Comparison of ENCODE assay signal across 8 cellular contexts in genomic region chr14:68792830-68793733, GRCh38. TPM values are rescaled to one million over a fixed set of nuclear protein-coding genes. Genes with fewer than 3 reads are reported as not detected.
DNase-seq lines count a peak whose midpoint lies in the region; ATAC-seq and TF ChIP-seq lines count a peak whose summit lies in the region.

Gene ZFP36L1 (minus strand): TSS chr14:68793067. CDS start chr14:68792938, 129 bp downstream.

- TF ChIP-seq CTCF in CD14-positive monocyte (IDR thresholded peaks at IDR 0.05) = no peak
- no peak for TF ChIP-seq CTCF in heart right ventricle (IDR thresholded peaks at IDR 0.05)
- no peak for TF ChIP-seq CTCF in upper lobe of left lung (IDR thresholded peaks at IDR 0.05)

- H3K36me3 ChIP-seq in heart right ventricle (peaks cover 0 to 40% (median 20%) of the 10 kb centered on the region in 9 donors), upper lobe of left lung (peaks cover 12 to 35% (median 17%) of the 10 kb centered on the region in 4 donors)

- WGBS in heart right ventricle, 2 donors = 0% methylated on average over 60 of the region's 60 CpGs
- 0 to 1% methylated on average over 58 to 59 of the region's 60 CpGs for WGBS in upper lobe of left lung, 2 donors

- peak within 1 kb of the TSS; percentile 60 to 93 (median 88) for H3K4me3 ChIP-seq in heart right ventricle
- peak within 1 kb of the TSS; percentile 72 to 86 (median 76) for H3K4me3 ChIP-seq in upper lobe of left lung

- peaks cover 0 to 15% (median 2%) of the 10 kb centered on the region in 7 donors for H3K9me3 Mint-ChIP-seq in CD14-positive monocyte
- H3K9me3 Mint-ChIP-seq in T-helper 1 cell treated with Interleukin-12 subunit alpha and Interleukin-12 subunit beta and Interleukin-4 antibody, amounts not matched to agents 30 μg/mL and 1 μg/mL, for 36 hours = no peaks in the 10 kb centered on the region

- H3K27ac Mint-ChIP-seq in CD14-positive monocyte = peak within 1 kb of the TSS; percentile 99 to 100 (median 99)
- H3K27ac Mint-ChIP-seq in T-helper 1 cell treated with Interleukin-12 subunit alpha and Interleukin-12 subunit beta and Interleukin-4 antibody, amounts not matched to agents 30 μg/mL and 1 μg/mL, for 36 hours = peak within 1 kb of the TSS; percentile 99

- H3K27me3 ChIP-seq in heart right ventricle = no peaks in the 10 kb centered on the region
- H3K27me3 ChIP-seq in upper lobe of left lung = no peaks in the 10 kb centered on the region

- ATAC-seq in GM19467 (IDR thresholded peaks at IDR 0.05; ENCODE audit: unreplicated experiment) (peak; percentile 33), heart right ventricle (peak; percentile 63 to 82 (median 74)), upper lobe of left lung (ENCODE audit: low FRiP score in 2 of 2) (peak; percentile 76 to 84)

- DNase-seq in CD14-positive monocyte (ENCODE audit: low spot score) = peak; percentile 94
- peak; percentile 84 for DNase-seq in HuH-7.5 (ENCODE audit: low spot score)
- DNase-seq in amniotic stem cell (lab: John Stamatoyannopoulos, UW) = peak; percentile 82
- peak; percentile 93 to 96 for DNase-seq in heart right ventricle
- peak; percentile 98 for DNase-seq in posterior vena cava (ENCODE audit: low spot score)
- DNase-seq in upper lobe of left lung = peak; percentile 92 to 95

- H3K4me3 Mint-ChIP-seq in CD14-positive monocyte = peak within 1 kb of the TSS; percentile 95 to 100
- peak within 1 kb of the TSS; percentile 91 for H3K4me3 Mint-ChIP-seq in T-helper 1 cell treated with Interleukin-12 subunit alpha and Interleukin-12 subunit beta and Interleukin-4 antibody, amounts not matched to agents 30 μg/mL and 1 μg/mL, for 36 hours

- peak; percentile 96 to 100 (median 99) for TF ChIP-seq POLR2A in upper lobe of left lung (IDR thresholded peaks at IDR 0.05)

- TF ChIP-seq EP300 in upper lobe of left lung (IDR thresholded peaks at IDR 0.05) = peak in 2 of 4 donors; percentile 35 to 70

- H3K27me3 Mint-ChIP-seq in CD14-positive monocyte (ENCODE audit: low read depth in 3 of 3) = peaks cover 5 to 24% (median 14%) of the 10 kb centered on the region in 3 donors
- H3K27me3 Mint-ChIP-seq in T-helper 1 cell treated with Interleukin-12 subunit alpha and Interleukin-12 subunit beta and Interleukin-4 antibody, amounts not matched to agents 30 μg/mL and 1 μg/mL, for 36 hours (ENCODE audit: low read depth) = no peaks in the 10 kb centered on the region

- no peaks in the 10 kb centered on the region for H3K9me3 ChIP-seq in heart right ventricle
- H3K9me3 ChIP-seq in upper lobe of left lung = no peaks in the 10 kb centered on the region

- H3K4me1 ChIP-seq in heart right ventricle (peaks cover 3 to 45% (median 13%) of the 10 kb centered on the region in 9 donors), upper lobe of left lung (peaks cover 12 to 40% (median 28%) of the 10 kb centered on the region in 4 donors)

- peaks cover 44 to 54% of the 10 kb centered on the region in 2 donors for H3K36me3 Mint-ChIP-seq in CD14-positive monocyte
- H3K36me3 Mint-ChIP-seq in T-helper 1 cell treated with Interleukin-12 subunit alpha and Interleukin-12 subunit beta and Interleukin-4 antibody, amounts not matched to agents 30 μg/mL and 1 μg/mL, for 36 hours (ENCODE audit: low read depth) = peaks cover 42% of the 10 kb centered on the region

- intact Hi-C loops in CD14-positive monocyte (cut with micrococcal nuclease) = loop anchor here (5.0 to 10.0 kb wide), 9 partner anchors 61 to 828 kb away; no protein-coding TSS in a partner anchor
- intact Hi-C loops in heart right ventricle (cut with DNase I) = loop anchor here in 9 of 10 donors (1.0 to 10.0 kb wide), 15 partner anchors 21 to 546 kb away; no protein-coding TSS in a partner anchor
- intact Hi-C loops in posterior vena cava (cut with DNase I) = loop anchor here (5.0 to 10.0 kb wide), 3 partner anchors 246 to 546 kb away; no protein-coding TSS in a partner anchor

- H3K4me1 Mint-ChIP-seq in CD14-positive monocyte = peaks cover 48% of the 10 kb centered on the region
- H3K4me1 Mint-ChIP-seq in T-helper 1 cell treated with Interleukin-12 subunit alpha and Interleukin-12 subunit beta and Interleukin-4 antibody, amounts not matched to agents 30 μg/mL and 1 μg/mL, for 36 hours (ENCODE audit: low read depth) = peaks cover 49% of the 10 kb centered on the region

- H3K27ac ChIP-seq in heart right ventricle (peak within 1 kb of the TSS; percentile 99 to 100 (median 100)), upper lobe of left lung (peak within 1 kb of the TSS; percentile 95 to 100 (median 99))

RNA-seq across cellular contexts. Expression of gene ZFP36L1, which starts in this region (rescaled TPM):
- polyA plus RNA-seq in CD14-positive monocyte (100 to 1,000 TPM; 151 to 185 TPM), heart right ventricle (10 to 100 TPM; 40.8 to 41.1 TPM)
- total RNA-seq in heart right ventricle (100 to 1,000 TPM in 2 of 10 donors, 10 to 100 TPM in 8; 46.5 to 127 (median 55.3) TPM), posterior vena cava (100 to 1,000 TPM; 311 to 319 TPM), upper lobe of left lung (100 to 1,000 TPM; 268 to 511 (median 385) TPM)

Comparison
In these comparisons a context has a peak if more than half of its experiments do, and no peak if none do; other contexts are left out.
1. Peak in every context shown above with its lines: DNase-seq, ATAC-seq, H3K4me3 ChIP-seq and H3K27ac ChIP-seq.